Comparison of ENCODE assay signal across 17 cellular contexts in genomic region chr11:28690746-28691145, GRCh38.
A peak's percentile ranks its signal among the peaks of the same experiment; 100 is the strongest.
DNase-seq lines count a peak whose midpoint lies in the region; ATAC-seq and TF ChIP-seq lines count a peak whose summit lies in the region.
"Had no signal": no experiment of that assay in that cellular context is flagged by ENCODE, and none has a peak within 500 bp of the region (broad histone marks: within the 10 kb centered on the region; RNA-seq: fewer than 3 reads in every experiment).

No MANE protein-coding gene starts in this region.

- H3K4me2 ChIP-seq in fibroblast of lung (ENCODE audit: extremely low read depth, insufficient read depth, low read length), result no peak overlapping the region

- CTCF ChIA-PET in CD8-positive, alpha-beta T cell (lab: Charles Lee), result no interaction called here

- no peaks in the 10 kb centered on the region for H3K9me3 ChIP-seq in fibroblast of lung (ENCODE audit: control insufficient read depth, insufficient read depth, low read depth, low read length)
- no peaks in the 10 kb centered on the region for H3K9me3 ChIP-seq in CD8-positive, alpha-beta T cell (ENCODE audit: low read length)
- H3K9me3 ChIP-seq in adrenal gland (replicated peaks in 1 of 3), result no peaks in the 10 kb centered on the region

- peak; percentile 42 for DNase-seq in EH (ENCODE audit: low read depth)
- DNase-seq in RPMI7951 (ENCODE audit: low read depth), result peak; percentile 26
- peak; percentile 6 to 46 for DNase-seq in fibroblast of lung (ENCODE audit: low read depth in 2 of 2)
- no peak for DNase-seq in mesothelial cell of epicardium (ENCODE audit: low spot score in 2 of 2, unreplicated experiment in 2 of 2)
- no peak for DNase-seq in CD8-positive, alpha-beta T cell
- no peak for DNase-seq in adrenal gland
- DNase-seq in dermis blood vessel endothelial cell, result no peak
- DNase-seq: CD4-positive, alpha-beta T cell; DND-41; MM.1S; NCI-H2029 treated with DMSO at 0.1 percent for 48 hours; NCI-H345; NCI-H69 had no signal

- TF ChIP-seq POLR2A in adrenal gland (IDR thresholded peaks at IDR 0.05), result no peak

- ATAC-seq in CD8-positive, alpha-beta T cell, result no peak
- ATAC-seq in HG02588 (IDR thresholded peaks at IDR 0.05; ENCODE audit: unreplicated experiment), result no peak
- ATAC-seq: Right ventricle myocardium inferior had no signal

- peaks cover 10% of the 10 kb centered on the region for H3K4me1 Mint-ChIP-seq in mesothelial cell of epicardium
- no peaks in the 10 kb centered on the region for H3K4me1 Mint-ChIP-seq in CD8-positive, alpha-beta T cell (ENCODE audit: low read depth)
- H3K4me1 Mint-ChIP-seq: B cell had no signal

- H3K27me3 ChIP-seq in fibroblast of lung (ENCODE audit: control insufficient read depth, insufficient read depth, low read length) (no peaks in the 10 kb centered on the region), adrenal gland (no peaks in the 10 kb centered on the region)
- H3K27me3 ChIP-seq in CD8-positive, alpha-beta T cell (ENCODE audit: insufficient read depth, low read length), result no peaks in the 10 kb centered on the region

- no peaks in the 10 kb centered on the region for H4K20me1 ChIP-seq in fibroblast of lung (ENCODE audit: control insufficient read depth, extremely low read depth, insufficient read depth, low read length)

- H3K4me3 Mint-ChIP-seq in mesothelial cell of epicardium, result no peak overlapping the region
- no peak overlapping the region for H3K4me3 Mint-ChIP-seq in CD8-positive, alpha-beta T cell
- H3K4me3 Mint-ChIP-seq: B cell; CD4-positive, alpha-beta T cell had no signal

- H3K36me3 Mint-ChIP-seq in mesothelial cell of epicardium, result peaks cover 10% of the 10 kb centered on the region
- no peaks in the 10 kb centered on the region for H3K36me3 Mint-ChIP-seq in CD8-positive, alpha-beta T cell

- H3K36me3 ChIP-seq in fibroblast of lung (ENCODE audit: control insufficient read depth, insufficient read depth, low read length) (no peaks in the 10 kb centered on the region), adrenal gland (replicated peaks in 1 of 2) (no peaks in the 10 kb centered on the region)
- H3K36me3 ChIP-seq in CD8-positive, alpha-beta T cell (ENCODE audit: insufficient read depth, low read length), result no peaks in the 10 kb centered on the region

- H3K27ac ChIP-seq in fibroblast of lung (ENCODE audit: insufficient read depth, low read length), result no peak overlapping the region
- H3K27ac ChIP-seq in CD8-positive, alpha-beta T cell (ENCODE audit: low read depth, low read length), result no peak overlapping the region
- H3K27ac ChIP-seq in adrenal gland, result no peak overlapping the region
- H3K27ac ChIP-seq: SK-N-MC had no signal

- H3K27me3 Mint-ChIP-seq in mesothelial cell of epicardium (ENCODE audit: low read depth), result no peaks in the 10 kb centered on the region
- no peaks in the 10 kb centered on the region for H3K27me3 Mint-ChIP-seq in CD8-positive, alpha-beta T cell (ENCODE audit: low read depth)
- H3K27me3 Mint-ChIP-seq: B cell; CD4-positive, alpha-beta T cell had no signal

- peaks cover 19% of the 10 kb centered on the region for H3K9me3 Mint-ChIP-seq in mesothelial cell of epicardium
- no peaks in the 10 kb centered on the region for H3K9me3 Mint-ChIP-seq in CD8-positive, alpha-beta T cell

- POLR2A ChIA-PET in CD8-positive, alpha-beta T cell (lab: Charles Lee), result no interaction called here

- intact Hi-C loops in CD8-positive, alpha-beta T cell (cut with DNase I, micrococcal nuclease), result no loop called here
- intact Hi-C loops in adrenal gland (cut with DNase I), result no loop called here

- TF ChIP-seq CTCF in fibroblast of lung (conservative IDR thresholded peaks at IDR 0.05 in 1 of 2, IDR thresholded peaks at IDR 0.05 in 1 of 2; ENCODE audit: low read depth in 1 of 2, low read length in 2 of 2) (no peak), mesothelial cell of epicardium (IDR thresholded peaks at IDR 0.05; ENCODE audit: unreplicated experiment) (no peak), adrenal gland (IDR thresholded peaks at IDR 0.05) (no peak)
- no peak for TF ChIP-seq CTCF in CD8-positive, alpha-beta T cell (IDR thresholded peaks at IDR 0.05)

- H3K4me3 ChIP-seq in fibroblast of lung (replicated peaks in 1 of 4; ENCODE audit: control extremely low read depth in 1 of 4, insufficient read depth in 1 of 4, low read depth in 3 of 4, low read length in 4 of 4), result no peak overlapping the region
- no peak overlapping the region for H3K4me3 ChIP-seq in CD8-positive, alpha-beta T cell (ENCODE audit: low read depth, low read length)
- H3K4me3 ChIP-seq in adrenal gland, result no peak overlapping the region
- H3K4me3 ChIP-seq: SK-N-MC had no signal

- H3K79me2 ChIP-seq in fibroblast of lung (ENCODE audit: control insufficient read depth, insufficient read depth, low read length), result no peaks in the 10 kb centered on the region

- no peak overlapping the region for H2AFZ ChIP-seq in fibroblast of lung (ENCODE audit: low read length)

- no peak overlapping the region for H3K9ac ChIP-seq in fibroblast of lung (ENCODE audit: insufficient read depth, low read length)

- WGBS in adrenal gland, 4 donors, result 71 to 80% (median 76%) methylated on average over 2 of the region's 2 CpGs

- H3K27ac Mint-ChIP-seq in mesothelial cell of epicardium, result peak overlapping the region; percentile 84
- H3K27ac Mint-ChIP-seq in CD8-positive, alpha-beta T cell, result no peak overlapping the region
- H3K27ac Mint-ChIP-seq: B cell; CD4-positive, alpha-beta T cell had no signal

- H3K4me1 ChIP-seq in fibroblast of lung (ENCODE audit: control insufficient read depth, extremely low read depth, insufficient read depth, low read length) (no peaks in the 10 kb centered on the region), adrenal gland (replicated peaks in 1 of 2) (no peaks in the 10 kb centered on the region)
- no peaks in the 10 kb centered on the region for H3K4me1 ChIP-seq in CD8-positive, alpha-beta T cell (ENCODE audit: insufficient read depth, low read length)

Comparison
In these comparisons a context has a peak if more than half of its experiments do, and no peak if none do; other contexts are left out.
1. DNase-seq: peak in EH (single experiment), RPMI7951 (single experiment) and fibroblast of lung (2 of 2); none in mesothelial cell of epicardium (0 of 2), CD8-positive, alpha-beta T cell (0 of 7), adrenal gland (0 of 7) and dermis blood vessel endothelial cell (single experiment).